ENCODE assay signal across 9 cellular contexts in genomic region chr19:55907286-55907685, GRCh38. TPM values are rescaled to one million over a fixed set of nuclear protein-coding genes. Genes with fewer than 3 reads are reported as not detected.
"Had no signal": no experiment of that assay in that cellular context is flagged by ENCODE, and none has a peak within 500 bp of the region (broad histone marks: within the 10 kb centered on the region; RNA-seq: fewer than 3 reads in every experiment).

No MANE protein-coding gene starts in this region.

- H3K27ac ChIP-seq: HL-60 had no signal

- ATAC-seq: HepG2, K562 had no signal

- DNase-seq: IMR-90, KBM-7, KG1 had no signal

- H3K4me1 Mint-ChIP-seq: IgD-negative memory B cell had no signal

- H3K27ac Mint-ChIP-seq: IgD-negative memory B cell had no signal

- H3K4me3 ChIP-seq: K562 had no signal

RNA-seq across cellular contexts. Expression of gene NLRP13, which starts 24.9 kb away (rescaled TPM):
- total RNA-seq: HepG2, HT-29, HT1080, IMR-90, K562 had no signal

RNA-seq across cellular contexts. Expression of gene NLRP8, which starts 40.3 kb away (rescaled TPM):
- total RNA-seq: HepG2, HT-29, HT1080, IMR-90, K562 had no signal
